18 cellular contexts compared by ENCODE assay signal in the genomic region with DNA sequence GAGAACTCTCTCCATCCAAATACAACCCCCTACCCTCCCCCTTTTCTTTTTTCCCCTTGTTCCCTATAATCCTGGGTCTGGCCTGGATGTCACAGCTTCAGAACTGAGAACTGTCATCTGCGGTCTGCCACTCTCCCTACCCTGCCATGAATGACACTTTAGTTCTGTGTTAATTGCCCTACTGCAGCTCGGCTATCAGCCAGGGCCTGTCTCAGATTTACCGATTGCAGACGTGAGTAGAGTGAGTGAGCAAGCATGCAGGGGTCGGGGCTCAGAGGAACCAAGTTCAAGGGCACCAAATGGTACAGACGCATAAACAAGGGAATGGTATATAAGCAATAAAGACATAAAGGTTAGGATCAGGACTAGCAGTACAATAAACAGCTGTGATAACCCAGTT.
DNase-seq lines count a peak whose midpoint lies in the region; ATAC-seq and TF ChIP-seq lines count a peak whose summit lies in the region.
"Had no signal": no experiment of that assay in that cellular context is flagged by ENCODE, and none has a peak within 500 bp of the region (broad histone marks: within the 10 kb centered on the region; RNA-seq: fewer than 3 reads in every experiment).

No MANE protein-coding gene starts in this region.

- H3K9me3 ChIP-seq in OCI-LY7 (ENCODE audit: low read length): no peaks in the 10 kb centered on the region
- H3K9me3 ChIP-seq in SJCRH30 (replicated peaks): no peaks in the 10 kb centered on the region
- H3K9me3 ChIP-seq: ascending aorta, psoas muscle, suprapubic skin had no signal

- CTCF ChIA-PET in OCI-LY7 (lab: Charles Lee; ENCODE audit: unreplicated experiment): no interaction called here

- H2AFZ ChIP-seq in OCI-LY7 (ENCODE audit: low read length): no peak overlapping the region

- intact Hi-C loops in OCI-LY7 (cut with micrococcal nuclease; ENCODE audit: unreplicated experiment): no loop called here

- no peak overlapping the region for H3K27ac ChIP-seq in OCI-LY7 (ENCODE audit: low read depth, low read length, poor library complexity, severe bottlenecking)
- no peak overlapping the region for H3K27ac ChIP-seq in SJCRH30
- H3K27ac ChIP-seq: ascending aorta, psoas muscle, RWPE1, suprapubic skin had no signal

- DNase-seq in SHP77 (lab: John Stamatoyannopoulos, UW): peak; percentile 19 to 21
- DNase-seq in SHP77 treated with DMSO at 0.1 percent for 48 hours (lab: John Stamatoyannopoulos, UW): no peak
- DNase-seq in NCI-H69 (lab: John Stamatoyannopoulos, UW): peak; percentile 50
- peak; percentile 71 for DNase-seq in islet precursor cell
- DNase-seq in OCI-LY7 (ENCODE audit: low spot score): no peak
- DNase-seq in SJCRH30: no peak
- DNase-seq in effector CD8-positive, alpha-beta T cell (lab: John Stamatoyannopoulos, UW): no peak
- DNase-seq: activated naive CD4-positive, alpha-beta T cell treated with anti-CD3 and anti-CD28 coated beads, Interleukin-2, amount 50 U/mL, for 16 hours; activated T-cell treated with anti-CD3 and anti-CD28 coated beads, Interleukin-2, amount 50 U/mL, for 24 hours; KG1; natural killer cell; psoas muscle had no signal

- H3K27me3 ChIP-seq in SJCRH30: no peaks in the 10 kb centered on the region
- H3K27me3 ChIP-seq: ascending aorta, suprapubic skin had no signal

- H3K79me2 ChIP-seq in OCI-LY7 (ENCODE audit: insufficient read depth, low read depth, low read length): no peaks in the 10 kb centered on the region

- H4K20me1 ChIP-seq in OCI-LY7 (ENCODE audit: insufficient read depth, low read length): no peaks in the 10 kb centered on the region

- POLR2A ChIA-PET in OCI-LY7 (lab: Charles Lee): no interaction called here

- no peaks in the 10 kb centered on the region for H3K9me2 ChIP-seq in OCI-LY7 (ENCODE audit: insufficient read depth, low read length)

- no peak overlapping the region for H3K4me2 ChIP-seq in OCI-LY7 (ENCODE audit: low read length)

- no peak for TF ChIP-seq CTCF in OCI-LY7 (conservative IDR thresholded peaks at IDR 0.05; ENCODE audit: low read length)

- no TSS peak for BruUV-seq in OCI-LY7 (replicated peaks; lab: Mats Ljungman, UMichigan)

- H3K36me3 ChIP-seq in OCI-LY7 (ENCODE audit: insufficient read depth, low read length) (no peaks in the 10 kb centered on the region), SJCRH30 (no peaks in the 10 kb centered on the region)
- H3K36me3 ChIP-seq: ascending aorta, suprapubic skin had no signal

- H3K4me3 ChIP-seq in OCI-LY7 (ENCODE audit: low read depth, low read length, poor library complexity, severe bottlenecking): no peak overlapping the region
- no peak overlapping the region for H3K4me3 ChIP-seq in SJCRH30
- H3K4me3 ChIP-seq: ascending aorta, psoas muscle, suprapubic skin had no signal

- H3K4me1 ChIP-seq in OCI-LY7 (ENCODE audit: insufficient read depth, low read length, poor library complexity, severe bottlenecking) (no peaks in the 10 kb centered on the region), SJCRH30 (no peaks in the 10 kb centered on the region)
- H3K4me1 ChIP-seq: ascending aorta, psoas muscle, suprapubic skin had no signal

- ATAC-seq in GM21447 (IDR thresholded peaks at IDR 0.05; ENCODE audit: unreplicated experiment): no peak
- ATAC-seq: HCT116, natural killer cell, psoas muscle, T-cell had no signal

Comparison
In these comparisons a context has a peak if more than half of its experiments do, and no peak if none do; other contexts are left out.
1. DNase-seq: peak in SHP77 (2 of 2), NCI-H69 (single experiment) and islet precursor cell (single experiment); none in SHP77 treated with DMSO at 0.1 percent for 48 hours (single experiment), OCI-LY7 (single experiment), SJCRH30 (0 of 2) and effector CD8-positive, alpha-beta T cell (single experiment).